22 cellular contexts compared by ENCODE assay signal in genomic region chr19:32977269-32977668, GRCh38. TPM values are rescaled to one million over a fixed set of nuclear protein-coding genes. Genes with fewer than 3 reads are reported as not detected.
A peak's percentile ranks its signal among the peaks of the same experiment; 100 is the strongest.
DNase-seq lines count a peak whose midpoint lies in the region; ATAC-seq and TF ChIP-seq lines count a peak whose summit lies in the region.
"Had no signal": no experiment of that assay in that cellular context is flagged by ENCODE, and none has a peak within 500 bp of the region (broad histone marks: within the 10 kb centered on the region; RNA-seq: fewer than 3 reads in every experiment).

No MANE protein-coding gene starts in this region.

- H3K36me3 Mint-ChIP-seq in progenitor cell of endocrine pancreas (ENCODE audit: insufficient read depth), result peaks cover 8% of the 10 kb centered on the region

- DNase-seq in NCI-H345 (lab: John Stamatoyannopoulos, UW) (peak; percentile 33), NCI-H345 treated with DMSO at 0.1 percent for 48 hours (lab: John Stamatoyannopoulos, UW; ENCODE audit: unreplicated experiment) (no peak), NCI-H2029 (lab: John Stamatoyannopoulos, UW) (peak; percentile 77), iris pigment epithelial cell (ENCODE audit: low read depth) (peak; percentile 34), progenitor cell of endocrine pancreas (ENCODE audit: low spot score, unreplicated experiment) (no peak)
- DNase-seq in stimulated activated CD4-positive, alpha-beta T cell treated with anti-CD3 and anti-CD28 coated beads, Interleukin-15, amount 100 ng/mL, for 24 hours, result no peak
- DNase-seq in stimulated activated CD8-positive, alpha-beta memory T cell treated with anti-CD3 and anti-CD28 coated beads, Interleukin-4, amount 100 ng/mL, for 48 hours, result no peak
- DNase-seq: activated CD4-positive, alpha-beta T cell treated with anti-CD3 and anti-CD28 coated beads for 36 hours; activated CD8-positive, alpha-beta memory T cell treated with anti-CD3 and anti-CD28 coated beads, Interleukin-2, amount 10 ng/mL, durations not matched to agents 7 days and 5 days; activated effector memory CD4-positive, alpha-beta T cell treated with anti-CD3 and anti-CD28 coated beads, Interleukin-2, amount 50 U/mL, for 16 hours; adrenal gland; C1 segment of cervical spinal cord; DMS79; GOT3; NCI-H1930; NCI-H526 treated with DMSO at 0.1 percent for 48 hours; retina; stimulated activated naive CD4-positive, alpha-beta T cell; SW 1271; tibial artery had no signal

- no peaks in the 10 kb centered on the region for H3K4me1 Mint-ChIP-seq in progenitor cell of endocrine pancreas (ENCODE audit: low read depth)

- TF ChIP-seq CTCF in progenitor cell of endocrine pancreas (IDR thresholded peaks at IDR 0.05; ENCODE audit: unreplicated experiment), result no peak

- H3K9me3 Mint-ChIP-seq in progenitor cell of endocrine pancreas (ENCODE audit: low read depth), result no peaks in the 10 kb centered on the region
- H3K9me3 Mint-ChIP-seq: neural crest cell had no signal

- ATAC-seq in HG02798 (IDR thresholded peaks at IDR 0.05; ENCODE audit: poor library complexity, unreplicated experiment), result no peak
- ATAC-seq: activated CD4-positive, alpha-beta T cell treated with anti-CD3 and anti-CD28 coated beads for 36 hours; activated CD8-positive, alpha-beta memory T cell treated with anti-CD3 and anti-CD28 coated beads, Interleukin-2, amount 10 ng/mL, durations not matched to agents 7 days and 5 days had no signal

- no peaks in the 10 kb centered on the region for H3K27me3 Mint-ChIP-seq in progenitor cell of endocrine pancreas
- H3K27me3 Mint-ChIP-seq: activated CD4-positive, alpha-beta T cell treated with anti-CD3 and anti-CD28 coated beads for 36 hours; activated CD8-positive, alpha-beta memory T cell treated with anti-CD3 and anti-CD28 coated beads, Interleukin-2, amount 10 ng/mL, durations not matched to agents 7 days and 5 days had no signal

- no peak overlapping the region for H3K4me3 Mint-ChIP-seq in progenitor cell of endocrine pancreas (ENCODE audit: low read depth)
- H3K4me3 Mint-ChIP-seq: activated CD4-positive, alpha-beta T cell treated with anti-CD3 and anti-CD28 coated beads for 36 hours; activated CD8-positive, alpha-beta memory T cell treated with anti-CD3 and anti-CD28 coated beads, Interleukin-2, amount 10 ng/mL, durations not matched to agents 7 days and 5 days; neural crest cell had no signal

- H3K27ac Mint-ChIP-seq in progenitor cell of endocrine pancreas, result peak overlapping the region; percentile 74
- H3K27ac Mint-ChIP-seq: activated CD4-positive, alpha-beta T cell treated with anti-CD3 and anti-CD28 coated beads for 36 hours; activated CD8-positive, alpha-beta memory T cell treated with anti-CD3 and anti-CD28 coated beads, Interleukin-2, amount 10 ng/mL, durations not matched to agents 7 days and 5 days had no signal

RNA-seq across cellular contexts. Expression of gene FAAP24, which starts 5.2 kb away (rescaled TPM):
- total RNA-seq in progenitor cell of endocrine pancreas, result 3.4 and 4.7 TPM in 2 replicates

RNA-seq across cellular contexts. Expression of gene CEP89, which starts 5.5 kb away (rescaled TPM):
- 41.4 and 47.3 TPM in 2 replicates for total RNA-seq in progenitor cell of endocrine pancreas

Comparison
In these comparisons a context has a peak if more than half of its experiments do, and no peak if none do; other contexts are left out.
1. DNase-seq: peak in NCI-H345 (single experiment), NCI-H2029 (single experiment) and iris pigment epithelial cell (single experiment); none in NCI-H345 treated with DMSO at 0.1 percent for 48 hours (single experiment), progenitor cell of endocrine pancreas (single experiment), stimulated activated CD4-positive, alpha-beta T cell treated with anti-CD3 and anti-CD28 coated beads, Interleukin-15, amount 100 ng/mL, for 24 hours (single experiment) and stimulated activated CD8-positive, alpha-beta memory T cell treated with anti-CD3 and anti-CD28 coated beads, Interleukin-4, amount 100 ng/mL, for 48 hours (single experiment).